Comparison of ENCODE assay signal across 15 cellular contexts in the genomic region with DNA sequence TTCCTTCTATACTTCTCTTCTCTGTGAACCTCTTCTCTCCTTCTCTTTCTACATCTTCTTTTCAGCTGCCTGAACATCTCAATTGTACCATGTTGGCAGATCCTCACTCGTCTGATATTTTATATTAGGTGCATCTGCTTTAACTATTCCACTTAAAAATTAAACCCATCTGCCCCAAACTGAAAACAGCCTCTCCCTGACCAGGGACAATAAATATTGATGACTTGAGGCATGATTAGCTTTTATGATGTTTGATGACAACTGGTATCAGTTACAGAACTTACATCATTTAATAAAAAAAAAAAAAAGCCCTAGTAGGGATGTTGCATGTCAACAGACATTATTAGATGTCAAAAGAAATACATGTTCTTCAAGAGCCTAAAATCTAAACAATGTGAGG.
DNase-seq lines count a peak whose midpoint lies in the region; ATAC-seq and TF ChIP-seq lines count a peak whose summit lies in the region.
"Had no signal": no experiment of that assay in that cellular context is flagged by ENCODE, and none has a peak within 500 bp of the region (broad histone marks: within the 10 kb centered on the region; RNA-seq: fewer than 3 reads in every experiment).

No MANE protein-coding gene starts in this region.

- DNase-seq in AG10803 (ENCODE audit: low read depth) (peak; percentile 71), GM23248 (no peak), endodermal cell (no peak), tibial artery (no peak), gastrocnemius medialis (no peak)
- DNase-seq: BE2C; CD4-positive, alpha-beta memory T cell; DMS153; DMS79; GDM1 had no signal

- no peaks in the 10 kb centered on the region for H4K20me1 ChIP-seq in GM23248 (ENCODE audit: insufficient read depth)

- H3K27ac Mint-ChIP-seq in endodermal cell = no peak overlapping the region
- H3K27ac Mint-ChIP-seq: IgD-negative memory B cell had no signal

- H3F3A ChIP-seq in GM23248 (ENCODE audit: insufficient read depth) = peaks cover 40% of the 10 kb centered on the region

- WGBS in GM23248 (ENCODE audit: low coverage in 1 of 2, low lambda C conversion rate in 2 of 2, missing lambda C conversion rate in 2 of 2), 2 experiments = 13 to 33% methylated on average over 1 of the region's 1 CpG
- 90% methylated on average over 1 of the region's 1 CpG; no CpG with 5 or more reads in 1 of the 2 experiments for WGBS in endodermal cell (ENCODE audit: insufficient coverage in 1 of 2, insufficient read length in 1 of 2), 2 experiments

- H3K79me2 ChIP-seq in GM23248 (ENCODE audit: insufficient read depth) = no peaks in the 10 kb centered on the region

- H3K27ac ChIP-seq in GM23248 (peak overlapping the region; percentile 69), endodermal cell (ENCODE audit: low read depth, low read length) (no peak overlapping the region), tibial artery (peak overlapping the region; percentile 69 to 78), gastrocnemius medialis (no peak overlapping the region)
- H3K27ac ChIP-seq: C4-2B had no signal

- no peak overlapping the region for H3K4me3 ChIP-seq in AG10803 (ENCODE audit: low read length)
- no peak overlapping the region for H3K4me3 ChIP-seq in GM23248
- peak overlapping the region; percentile 67 for H3K4me3 ChIP-seq in endodermal cell (ENCODE audit: low read length)
- no peak overlapping the region for H3K4me3 ChIP-seq in tibial artery
- no peak overlapping the region for H3K4me3 ChIP-seq in gastrocnemius medialis
- H3K4me3 ChIP-seq: HAP-1 had no signal

- H3K4me3 Mint-ChIP-seq in endodermal cell = no peak overlapping the region
- H3K4me3 Mint-ChIP-seq: CD4-positive, alpha-beta memory T cell; IgD-negative memory B cell had no signal

- no peaks in the 10 kb centered on the region for H3K36me3 ChIP-seq in GM23248 (ENCODE audit: low read depth)
- H3K36me3 ChIP-seq in endodermal cell (ENCODE audit: control insufficient read depth, insufficient read depth, low read length) = no peaks in the 10 kb centered on the region
- no peaks in the 10 kb centered on the region for H3K36me3 ChIP-seq in tibial artery
- H3K36me3 ChIP-seq in gastrocnemius medialis = no peaks in the 10 kb centered on the region
- H3K36me3 ChIP-seq: BE2C, HAP-1 had no signal

- H2AFZ ChIP-seq in GM23248 = 0 out of 2 replicates have a peak overlapping the region, but pooled peaks have one; percentile 14

- in situ Hi-C loops in GM23248 (cut with MboI) = no loop called here
- in situ Hi-C loops in gastrocnemius medialis (cut with MboI; ENCODE audit: low sequenced_read_pairs in 4 of 4) = no loop called here

- TF ChIP-seq CTCF in AG10803 (conservative IDR thresholded peaks at IDR 0.05; ENCODE audit: low read length) = no peak
- no peak for TF ChIP-seq CTCF in endodermal cell (conservative IDR thresholded peaks at IDR 0.05)
- TF ChIP-seq CTCF in tibial artery (IDR thresholded peaks at IDR 0.05) = no peak
- TF ChIP-seq CTCF in gastrocnemius medialis (IDR thresholded peaks at IDR 0.05 in 4 of 5, conservative IDR thresholded peaks at IDR 0.05 in 1 of 5) = no peak

- peaks cover 4% of the 10 kb centered on the region for H3K36me3 Mint-ChIP-seq in endodermal cell (ENCODE audit: low read depth)
- H3K36me3 Mint-ChIP-seq: CD4-positive, alpha-beta memory T cell; IgD-negative memory B cell had no signal

- peak overlapping the region; percentile 46 for H3K4me2 ChIP-seq in GM23248 (ENCODE audit: unreplicated experiment)

- ATAC-seq in GM19328 (IDR thresholded peaks at IDR 0.05; ENCODE audit: unreplicated experiment) = no peak
- no peak for ATAC-seq in gastrocnemius medialis
- ATAC-seq: HepG2 had no signal

- no peak for TF ChIP-seq POLR2A in gastrocnemius medialis (IDR thresholded peaks at IDR 0.05)

- H3K9me2 ChIP-seq in GM23248 (ENCODE audit: insufficient read depth) = no peaks in the 10 kb centered on the region

- H3K27me3 ChIP-seq in GM23248 (replicated peaks; ENCODE audit: insufficient read depth) (no peaks in the 10 kb centered on the region), endodermal cell (ENCODE audit: control insufficient read depth, insufficient read depth, low read length, poor library complexity, severe bottlenecking) (no peaks in the 10 kb centered on the region), tibial artery (no peaks in the 10 kb centered on the region), gastrocnemius medialis (no peaks in the 10 kb centered on the region)
- H3K27me3 ChIP-seq: BE2C had no signal

- no peak overlapping the region for H3K9ac ChIP-seq in GM23248
- no peak overlapping the region for H3K9ac ChIP-seq in endodermal cell (ENCODE audit: extremely low read depth, low read length, poor library complexity, severe bottlenecking)

- peaks cover 8% of the 10 kb centered on the region for H3K27me3 Mint-ChIP-seq in endodermal cell (ENCODE audit: insufficient read depth)

- H3K9me3 ChIP-seq in GM23248 (ENCODE audit: low read depth) (no peaks in the 10 kb centered on the region), endodermal cell (ENCODE audit: control insufficient read depth, low read length) (peaks cover 25% of the 10 kb centered on the region), tibial artery (no peaks in the 10 kb centered on the region), gastrocnemius medialis (no peaks in the 10 kb centered on the region)
- H3K9me3 ChIP-seq: BE2C, HAP-1 had no signal

- H3K9me3 Mint-ChIP-seq in endodermal cell = peaks cover 25% of the 10 kb centered on the region

- H3K4me1 ChIP-seq in GM23248 (ENCODE audit: insufficient read depth) = peaks cover 44% of the 10 kb centered on the region
- H3K4me1 ChIP-seq in endodermal cell (ENCODE audit: control insufficient read depth, insufficient read depth, low read length) = no peaks in the 10 kb centered on the region
- peaks cover 0 to 56% (median 38%) of the 10 kb centered on the region in 4 donors for H3K4me1 ChIP-seq in tibial artery
- peaks cover 0 to 9% of the 10 kb centered on the region in 2 donors for H3K4me1 ChIP-seq in gastrocnemius medialis
- H3K4me1 ChIP-seq: BE2C, HAP-1 had no signal

- H3K4me1 Mint-ChIP-seq in endodermal cell = peaks cover 28% of the 10 kb centered on the region
- H3K4me1 Mint-ChIP-seq: CD4-positive, alpha-beta memory T cell had no signal

- intact Hi-C loops in tibial artery (cut with DNase I; ENCODE audit: low total_unique reads) = no loop called here
- intact Hi-C loops in gastrocnemius medialis (cut with DNase I; ENCODE audit: low total_unique reads) = no loop called here

Comparison
In these comparisons a context has a peak if more than half of its experiments do, and no peak if none do; other contexts are left out.
1. H3K27ac ChIP-seq: peak in GM23248 (single experiment) and tibial artery (2 of 2); none in endodermal cell (single experiment) and gastrocnemius medialis (0 of 4).